12 cellular contexts compared by ENCODE assay signal in genomic region chr7:64494912-64495461, GRCh38.
DNase-seq lines count a peak whose midpoint lies in the region; TF ChIP-seq lines count a peak whose summit lies in the region.
"Had no signal": no experiment of that assay in that cellular context is flagged by ENCODE, and none has a peak within 500 bp of the region (broad histone marks: within the 10 kb centered on the region; RNA-seq: fewer than 3 reads in every experiment).

No MANE protein-coding gene starts in this region.

- H3K27ac ChIP-seq in SK-N-MC: no peak overlapping the region
- H3K27ac ChIP-seq in left ventricle myocardium inferior (replicated peaks): no peak overlapping the region
- H3K27ac ChIP-seq in subcutaneous abdominal adipose tissue (ENCODE audit: low read depth, low read length): no peak overlapping the region
- H3K27ac ChIP-seq: SJCRH30 had no signal

- H3K4me1 ChIP-seq in left ventricle myocardium inferior: peaks cover 5% of the 10 kb centered on the region
- no peaks in the 10 kb centered on the region for H3K4me1 ChIP-seq in subcutaneous abdominal adipose tissue (ENCODE audit: control insufficient read depth in 5 of 5, insufficient read depth in 5 of 5, low read length in 5 of 5)
- H3K4me1 ChIP-seq: SJCRH30 had no signal

- intact Hi-C loops in left ventricle myocardium inferior (cut with micrococcal nuclease): no loop called here

- H3K36me3 ChIP-seq in SK-N-MC (ENCODE audit: insufficient read depth, low read length): no peaks in the 10 kb centered on the region
- H3K36me3 ChIP-seq in left ventricle myocardium inferior: no peaks in the 10 kb centered on the region
- no peaks in the 10 kb centered on the region for H3K36me3 ChIP-seq in subcutaneous abdominal adipose tissue (ENCODE audit: control insufficient read depth in 5 of 5, insufficient read depth in 5 of 5, low read length in 5 of 5)
- H3K36me3 ChIP-seq: SJCRH30 had no signal

- H3K27me3 ChIP-seq in left ventricle myocardium inferior (ENCODE audit: low read depth): no peaks in the 10 kb centered on the region
- no peaks in the 10 kb centered on the region for H3K27me3 ChIP-seq in subcutaneous abdominal adipose tissue (ENCODE audit: control insufficient read depth in 5 of 5, insufficient read depth in 4 of 5, low read length in 5 of 5)
- H3K27me3 ChIP-seq: SJCRH30 had no signal

- H3K4me3 ChIP-seq in SK-N-MC (0 out of 2 replicates have a peak overlapping the region, but pooled peaks have one; percentile 7), left ventricle myocardium inferior (peak overlapping the region; percentile 33), subcutaneous abdominal adipose tissue (ENCODE audit: low read depth in 1 of 5, low read length in 5 of 5) (peak overlapping the region in 4 of 5 donors; percentile 14 to 39 (median 26))
- H3K4me3 ChIP-seq: SJCRH30 had no signal

- DNase-seq in GM03348 (ENCODE audit: low spot score) (peak; percentile 5), SK-N-MC (ENCODE audit: low read depth, low spot score) (no peak), left ventricle myocardium inferior (no peak), T1000 (lab: John Stamatoyannopoulos, UW) (no peak), COR-L47 (lab: John Stamatoyannopoulos, UW) (no peak), SIG-M5 (lab: John Stamatoyannopoulos, UW) (no peak)
- DNase-seq: MV-4-11; NCI-H524 treated with DMSO at 0.1 percent for 48 hours; SJCRH30; stimulated activated CD4-positive, alpha-beta T cell treated with anti-CD3 and anti-CD28 coated beads, Interleukin-4, amount 100 ng/mL, for 1 hour; stimulated activated naive CD4-positive, alpha-beta T cell had no signal

- no peak for TF ChIP-seq CTCF in left ventricle myocardium inferior (IDR thresholded peaks at IDR 0.05; ENCODE audit: borderline replicate concordance)

- H3K9ac ChIP-seq in SK-N-MC (ENCODE audit: insufficient read length) (no peak overlapping the region), subcutaneous abdominal adipose tissue (ENCODE audit: low read length in 5 of 5) (no peak overlapping the region)

- H3K9me3 ChIP-seq in SK-N-MC (ENCODE audit: low read depth, low read length) (no peaks in the 10 kb centered on the region), left ventricle myocardium inferior (replicated peaks) (peaks cover 14% of the 10 kb centered on the region), subcutaneous abdominal adipose tissue (ENCODE audit: control insufficient read depth in 5 of 5, low read length in 5 of 5) (peaks cover 4 to 39% (median 17%) of the 10 kb centered on the region in 5 donors)
